8 cellular contexts compared by ENCODE assay signal in genomic region chr10:35640474-35640873, GRCh38. TPM values are rescaled to one million over a fixed set of nuclear protein-coding genes. Genes with fewer than 3 reads are reported as not detected.
DNase-seq lines count a peak whose midpoint lies in the region; ATAC-seq and TF ChIP-seq lines count a peak whose summit lies in the region.

No MANE protein-coding gene starts in this region.

- 0 to 1% methylated on average over 53 of the region's 53 CpGs for WGBS in sigmoid colon, 2 donors

- ATAC-seq in HG02973 (IDR thresholded peaks at IDR 0.05; ENCODE audit: unreplicated experiment) (peak; percentile 36), GM21515 (IDR thresholded peaks at IDR 0.05; ENCODE audit: unreplicated experiment) (no peak)

- TF ChIP-seq EP300 in sigmoid colon (IDR thresholded peaks at IDR 0.05), result no peak

- peaks cover 33% of the 10 kb centered on the region for H3K27me3 ChIP-seq in iPS-18a (ENCODE audit: control insufficient read depth, insufficient read depth, low read length)
- H3K27me3 ChIP-seq in sigmoid colon, result no peaks in the 10 kb centered on the region

- H3K36me3 Mint-ChIP-seq in brain, result no peaks in the 10 kb centered on the region

- H3K9me3 Mint-ChIP-seq in brain, result peaks cover 0 to 7% (median 0%) of the 10 kb centered on the region in 5 experiments

- TF ChIP-seq CTCF in GM12872 (IDR thresholded peaks at IDR 0.05; ENCODE audit: insufficient read depth, low read depth, low read length), result peak; percentile 39; the same call in 2 of the 3 replicates
- TF ChIP-seq CTCF in brain (conservative IDR thresholded peaks at IDR 0.05), result peak; percentile 41
- TF ChIP-seq CTCF in sigmoid colon (IDR thresholded peaks at IDR 0.05), result peak in 3 of 4 experiments; percentile 5 to 31 (median 26)

- TF ChIP-seq POLR2A in sigmoid colon (IDR thresholded peaks at IDR 0.05), result no peak

- peak overlapping the region; percentile 64 to 97 (median 94) for H3K27ac Mint-ChIP-seq in brain

- H3K4me3 ChIP-seq in iPS-18a (ENCODE audit: low read length) (peak overlapping the region; percentile 43), sigmoid colon (peak overlapping the region; percentile 38 to 97 (median 78))

- H3K27me3 Mint-ChIP-seq in brain, result peaks cover 19% of the 10 kb centered on the region

- H3K36me3 ChIP-seq in iPS-18a (ENCODE audit: control insufficient read depth, low read depth, low read length), result no peaks in the 10 kb centered on the region
- no peaks in the 10 kb centered on the region for H3K36me3 ChIP-seq in sigmoid colon

- intact Hi-C loops in sigmoid colon (cut with DNase I), result loop anchor here (2.0 to 10.0 kb wide), 3 partner anchors 180 to 614 kb away; no protein-coding TSS in a partner anchor

- no peaks in the 10 kb centered on the region for H3K9me3 ChIP-seq in iPS-18a (ENCODE audit: control insufficient read depth, low read depth, low read length)
- no peaks in the 10 kb centered on the region for H3K9me3 ChIP-seq in sigmoid colon

- peaks cover 39% of the 10 kb centered on the region for H3K4me1 ChIP-seq in iPS-18a (ENCODE audit: control insufficient read depth, low read depth, low read length)
- H3K4me1 ChIP-seq in sigmoid colon, result peaks cover 0 to 60% (median 46%) of the 10 kb centered on the region in 4 donors

- no peak overlapping the region for H3K27ac ChIP-seq in iPS-18a (ENCODE audit: low read length)
- peak overlapping the region; percentile 63 to 82 (median 74) for H3K27ac ChIP-seq in sigmoid colon

- peak overlapping the region; percentile 93 to 97 (median 94) for H3K4me3 Mint-ChIP-seq in brain

- peak; percentile 38 for DNase-seq in A172 (ENCODE audit: low spot score)
- DNase-seq in RPMI7951 (ENCODE audit: low read depth), result peak; percentile 73
- peak; percentile 83 for DNase-seq in sigmoid colon

- H3K4me1 Mint-ChIP-seq in brain, result peaks cover 54% of the 10 kb centered on the region

- no peak overlapping the region for H3K9ac ChIP-seq in iPS-18a (ENCODE audit: low read length)

RNA-seq across cellular contexts. Expression of gene FZD8, which starts 1.6 kb away (rescaled TPM):
- total RNA-seq in A172 (2014; rRNA removed; shearing (Covaris generic)), result 4.9 and 5.8 TPM in 2 replicates
- 2.2 and 3.2 TPM in 2 replicates for total RNA-seq in RPMI7951 (2014; rRNA removed; shearing (Covaris generic))
- 14.8 TPM for polyA plus RNA-seq in brain (ENCODE audit: insufficient read depth, low read depth, low replicate concordance)
- total RNA-seq in sigmoid colon, result 10 to 100 TPM in 3 of 4 donors, 1 to 10 TPM in 1; 6.6 to 15.8 (median 11.7) TPM
- 1 to 10 TPM in 2 of 3 donors, under 1 TPM in 1; 0.92 to 5.0 (median 1.2) TPM for polyA plus RNA-seq in sigmoid colon

RNA-seq across cellular contexts. Expression of gene GJD4, which starts 35.3 kb away (rescaled TPM):
- not detected in 2 replicates for total RNA-seq in A172 (2014; rRNA removed; shearing (Covaris generic))
- total RNA-seq in RPMI7951 (2014; rRNA removed; shearing (Covaris generic)), result not detected in 2 replicates
- polyA plus RNA-seq in brain (ENCODE audit: insufficient read depth, low read depth, low replicate concordance) (not detected), sigmoid colon (not detected)
- total RNA-seq in sigmoid colon, result not detected
